In genomic region chr7:56051339-56052191, GRCh38 we compare ENCODE assay signal across 8 cellular contexts. TPM values are rescaled to one million over a fixed set of nuclear protein-coding genes. Genes with fewer than 3 reads are reported as not detected.
A peak's percentile ranks its signal among the peaks of the same experiment; 100 is the strongest.
DNase-seq lines count a peak whose midpoint lies in the region; ATAC-seq and TF ChIP-seq lines count a peak whose summit lies in the region.

Gene CCT6A (plus strand): TSS chr7:56051765. CDS start chr7:56051849, 84 bp downstream.
Gene PSPH (minus strand): TSS chr7:56051444. CDS start chr7:56021212, 30,232 bp downstream.

- H3K4me3 Mint-ChIP-seq in activated T-cell treated with anti-CD3 and anti-CD28 coated beads, Interleukin-2, amount 50 U/mL, for 4 hours: peak within 1 kb of the TSS; percentile 91

- CTCF ChIA-PET in Panc1 (lab: Charles Lee): interaction anchor here (0.6 to 1.3 kb wide), 4 partner anchors 17 to 47 kb away, joined by 3 to 6 read pairs (median 4); no protein-coding TSS in a partner anchor

- BruUV-seq in Panc1 (replicated peaks; lab: Mats Ljungman, UMichigan): no TSS peak

- H3K27me3 Mint-ChIP-seq in activated T-cell treated with anti-CD3 and anti-CD28 coated beads, Interleukin-2, amount 50 U/mL, for 4 hours (ENCODE audit: low read depth): no peaks in the 10 kb centered on the region

- H3K4me3 ChIP-seq in Panc1 (ENCODE audit: low read depth in 2 of 2, low read length in 2 of 2) (peak within 1 kb of the TSS; percentile 93 to 95), muscle layer of duodenum (ENCODE audit: low read depth in 1 of 2, low read length in 2 of 2) (peak within 1 kb of the TSS; percentile 85 to 94)

- intact Hi-C loops in Panc1 (cut with micrococcal nuclease; ENCODE audit: unreplicated experiment): no loop called here

- in situ Hi-C loops in Panc1 (cut with HindIII; ENCODE audit: low pct_unique_long_range_greater_than_20kb, low sequenced_read_pairs): no loop called here

- TF ChIP-seq CTCF in Panc1 (IDR thresholded peaks at IDR 0.05): no peak

- H3K4me1 ChIP-seq in Panc1 (ENCODE audit: control insufficient read depth, insufficient read depth, low read length) (peaks cover 45% of the 10 kb centered on the region), muscle layer of duodenum (ENCODE audit: control insufficient read depth in 1 of 2, insufficient read depth in 2 of 2, low read length in 2 of 2) (peaks cover 4 to 29% of the 10 kb centered on the region in 2 donors)

- no peaks in the 10 kb centered on the region for H3K9me3 Mint-ChIP-seq in activated T-cell treated with anti-CD3 and anti-CD28 coated beads, Interleukin-2, amount 50 U/mL, for 4 hours

- peak; percentile 97 for ATAC-seq in GM21723 (IDR thresholded peaks at IDR 0.05; ENCODE audit: unreplicated experiment)
- ATAC-seq in Panc1: peak; percentile 97
- ATAC-seq in activated T-cell treated with anti-CD3 and anti-CD28 coated beads, Interleukin-2, amount 50 U/mL, for 4 hours: peak; percentile 96
- peak; percentile 97 for ATAC-seq in esophagus mucosa

- H3K27me3 ChIP-seq in Panc1 (ENCODE audit: control insufficient read depth, insufficient read depth, low read length): no peaks in the 10 kb centered on the region
- H3K27me3 ChIP-seq in muscle layer of duodenum (ENCODE audit: low read depth, low read length): no peaks in the 10 kb centered on the region

- H3K4me1 Mint-ChIP-seq in activated T-cell treated with anti-CD3 and anti-CD28 coated beads, Interleukin-2, amount 50 U/mL, for 4 hours (ENCODE audit: low read depth): peaks cover 34% of the 10 kb centered on the region

- peaks cover 37% of the 10 kb centered on the region for H3K36me3 ChIP-seq in Panc1 (ENCODE audit: control insufficient read depth, insufficient read depth, low read length)
- peaks cover 13 to 28% of the 10 kb centered on the region in 2 donors for H3K36me3 ChIP-seq in muscle layer of duodenum (ENCODE audit: control insufficient read depth in 1 of 2, insufficient read depth in 2 of 2, low read length in 2 of 2)

- POLR2A ChIA-PET in Panc1 (lab: Charles Lee): interaction anchor here (0.6 to 1.7 kb wide), 9 partner anchors 10 to 62 kb away, joined by 3 to 13 read pairs (median 7); partner anchors contain the start of genes CHCHD2 and SUMF2

- no peaks in the 10 kb centered on the region for H3K9me3 ChIP-seq in Panc1 (ENCODE audit: control insufficient read depth, insufficient read depth, low read depth, low read length)
- H3K9me3 ChIP-seq in muscle layer of duodenum (ENCODE audit: control insufficient read depth in 1 of 2, low read length in 2 of 2): no peaks in the 10 kb centered on the region

- DNase-seq in DMS53 (lab: John Stamatoyannopoulos, UW) (peak; percentile 99), KG1 (lab: John Stamatoyannopoulos, UW) (peak; percentile 87), Panc1 (ENCODE audit: low read depth, low spot score) (peak; percentile 91)
- DNase-seq in activated T-cell treated with anti-CD3 and anti-CD28 coated beads, Interleukin-2, amount 50 U/mL, for 4 hours: peak; percentile 89
- peak; percentile 83 to 93 for DNase-seq in stimulated activated CD8-positive, alpha-beta memory T cell treated with anti-CD3 and anti-CD28 coated beads, Interleukin-7, amount 100 ng/mL, for 4 hours (ENCODE audit: low read depth in 2 of 2)

- H3K36me3 Mint-ChIP-seq in activated T-cell treated with anti-CD3 and anti-CD28 coated beads, Interleukin-2, amount 50 U/mL, for 4 hours (ENCODE audit: insufficient read depth): peaks cover 29% of the 10 kb centered on the region

- H3K27ac ChIP-seq in Panc1 (ENCODE audit: low read length): peak within 1 kb of the TSS; percentile 99
- peak within 1 kb of the TSS; percentile 90 for H3K27ac ChIP-seq in muscle layer of duodenum (ENCODE audit: low read length)

RNA-seq across cellular contexts. Expression of gene CCT6A, which starts in this region (rescaled TPM):
- total RNA-seq in Panc1 (2021; ENCODE audit: unreplicated experiment) (324 TPM), esophagus mucosa (81.3 TPM)
- 266 TPM for polyA plus RNA-seq in Panc1 (2012; ENCODE audit: insufficient read length)
- total RNA-seq in activated T-cell treated with anti-CD3 and anti-CD28 coated beads, Interleukin-2, amount 50 U/mL, for 4 hours: 100 to 1,000 TPM; 428 to 473 (median 440) TPM

RNA-seq across cellular contexts. Expression of gene PSPH, which starts in this region (rescaled TPM):
- total RNA-seq in Panc1 (2021; ENCODE audit: unreplicated experiment): 62.3 TPM
- 75.6 TPM for polyA plus RNA-seq in Panc1 (2012; ENCODE audit: insufficient read length)
- 10 to 100 TPM; 15.8 to 17.5 (median 15.9) TPM for total RNA-seq in activated T-cell treated with anti-CD3 and anti-CD28 coated beads, Interleukin-2, amount 50 U/mL, for 4 hours
- 27.5 TPM for total RNA-seq in esophagus mucosa

Comparison
In these comparisons a context has a peak if more than half of its experiments do, and no peak if none do; other contexts are left out.
1. Peak in every context shown above with its lines: DNase-seq, ATAC-seq, H3K4me3 ChIP-seq and H3K27ac ChIP-seq.